ENCODE assay signal across 20 cellular contexts in the genomic region with DNA sequence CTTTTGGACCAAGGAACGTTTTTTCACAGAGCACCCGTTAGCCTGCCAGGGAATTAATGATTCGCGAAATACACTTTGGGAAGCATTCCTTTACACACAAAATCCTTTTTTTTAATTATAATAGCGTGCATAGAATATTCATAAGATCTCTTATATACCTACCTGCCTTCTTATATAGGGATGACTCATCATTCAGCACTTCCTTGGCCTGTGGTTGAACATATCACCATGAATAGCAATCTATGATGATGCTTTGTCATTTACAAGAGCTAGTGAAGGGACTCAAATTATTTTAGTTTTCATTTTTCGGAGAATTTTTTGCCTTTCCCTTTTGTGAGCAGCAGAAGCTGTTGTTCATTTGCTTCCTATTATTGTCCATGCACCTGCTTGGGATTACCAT.
DNase-seq lines count a peak whose midpoint lies in the region; ATAC-seq and TF ChIP-seq lines count a peak whose summit lies in the region.
"Had no signal": no experiment of that assay in that cellular context is flagged by ENCODE, and none has a peak within 500 bp of the region (broad histone marks: within the 10 kb centered on the region; RNA-seq: fewer than 3 reads in every experiment).

No MANE protein-coding gene starts in this region.

- no peak overlapping the region for H2BK15ac ChIP-seq in mesendoderm (replicated peaks; ENCODE audit: low read depth)

- H3K9me2 ChIP-seq in PC-9 (ENCODE audit: insufficient read depth): no peaks in the 10 kb centered on the region

- no peak overlapping the region for H2BK5ac ChIP-seq in mesendoderm (ENCODE audit: low read length)

- peak; percentile 61 for ATAC-seq in activated naive CD4-positive, alpha-beta T cell treated with anti-CD3 and anti-CD28 coated beads, Interleukin-2, amount 50 U/mL, for 72 hours
- ATAC-seq in esophagus mucosa: peak; percentile 51

- no peak overlapping the region for H4K5ac ChIP-seq in mesendoderm (ENCODE audit: low read length)

- no peaks in the 10 kb centered on the region for H3K4me1 Mint-ChIP-seq in activated naive CD4-positive, alpha-beta T cell treated with anti-CD3 and anti-CD28 coated beads for 36 hours (ENCODE audit: low read depth)
- H3K4me1 Mint-ChIP-seq: CD4-positive, alpha-beta memory T cell had no signal

- H3K9me3 Mint-ChIP-seq in activated naive CD4-positive, alpha-beta T cell treated with anti-CD3 and anti-CD28 coated beads, Interleukin-2, amount 50 U/mL, for 72 hours: peaks cover 6 to 14% of the 10 kb centered on the region in 2 donors
- H3K9me3 Mint-ChIP-seq in activated naive CD4-positive, alpha-beta T cell treated with anti-CD3 and anti-CD28 coated beads for 36 hours: peaks cover 5% of the 10 kb centered on the region

- H3K36me3 ChIP-seq in PC-9 (ENCODE audit: low read depth) (no peaks in the 10 kb centered on the region), mesendoderm (ENCODE audit: control insufficient read depth, insufficient read depth, low read length) (no peaks in the 10 kb centered on the region)
- H3K36me3 ChIP-seq: Peyer's patch had no signal

- no peak overlapping the region for H2AK5ac ChIP-seq in mesendoderm (ENCODE audit: low read length)

- H3K9ac ChIP-seq in mesendoderm (ENCODE audit: low read length): no peak overlapping the region

- no peak overlapping the region for H3K18ac ChIP-seq in mesendoderm (ENCODE audit: low read length)

- no peak overlapping the region for H3K4ac ChIP-seq in mesendoderm (ENCODE audit: low read depth, low read length)

- no peaks in the 10 kb centered on the region for H3K79me2 ChIP-seq in PC-9 (ENCODE audit: low read depth)
- H3K79me2 ChIP-seq in mesendoderm (ENCODE audit: control insufficient read depth, insufficient read depth, low read length): no peaks in the 10 kb centered on the region

- H3K4me3 ChIP-seq in PC-9 (no peak overlapping the region), mesendoderm (ENCODE audit: low read length) (no peak overlapping the region)
- H3K4me3 ChIP-seq: Peyer's patch had no signal

- no peak overlapping the region for H3K27ac Mint-ChIP-seq in activated naive CD4-positive, alpha-beta T cell treated with anti-CD3 and anti-CD28 coated beads, Interleukin-2, amount 50 U/mL, for 72 hours
- no peak overlapping the region for H3K27ac Mint-ChIP-seq in activated naive CD4-positive, alpha-beta T cell treated with anti-CD3 and anti-CD28 coated beads for 36 hours
- H3K27ac Mint-ChIP-seq: B cell; CD4-positive, alpha-beta memory T cell; HFFc6 had no signal

- H3K27me3 ChIP-seq in PC-9 (ENCODE audit: insufficient read depth, low read depth): no peaks in the 10 kb centered on the region
- no peaks in the 10 kb centered on the region for H3K27me3 ChIP-seq in mesendoderm (ENCODE audit: insufficient read depth, low read length, poor library complexity)
- H3K27me3 ChIP-seq: Peyer's patch had no signal

- WGBS in mesendoderm (ENCODE audit: extremely low coverage, insufficient coverage, low lambda C conversion rate): no CpG with 5 or more reads among the region's 6 CpGs

- H3K4me1 ChIP-seq in PC-9 (replicated peaks; ENCODE audit: insufficient read depth) (peaks cover 13% of the 10 kb centered on the region), mesendoderm (ENCODE audit: control insufficient read depth, low read depth, low read length) (no peaks in the 10 kb centered on the region)

- H3K27ac ChIP-seq in PC-9 (peak overlapping the region; percentile 25; the same call in 1 of the 2 replicates), mesendoderm (ENCODE audit: low read depth, low read length) (no peak overlapping the region)
- H3K27ac ChIP-seq: HL-60, Peyer's patch had no signal

- POLR2A ChIA-PET in PC-9 (lab: Charles Lee; ENCODE audit: unreplicated experiment): interaction anchor here (0.6 to 0.7 kb wide), 2 partner anchors 205 to 787 kb away, joined by 3 read pairs; no protein-coding TSS in a partner anchor

- H3F3A ChIP-seq in PC-9 (ENCODE audit: insufficient read depth, low read depth): peaks cover 11% of the 10 kb centered on the region; the same call in 1 of the 2 replicates

- BruUV-seq in PC-9 (replicated peaks; lab: Mats Ljungman, UMichigan): no TSS peak

- H3K36me3 Mint-ChIP-seq in activated naive CD4-positive, alpha-beta T cell treated with anti-CD3 and anti-CD28 coated beads, Interleukin-2, amount 50 U/mL, for 72 hours: no peaks in the 10 kb centered on the region
- no peaks in the 10 kb centered on the region for H3K36me3 Mint-ChIP-seq in activated naive CD4-positive, alpha-beta T cell treated with anti-CD3 and anti-CD28 coated beads for 36 hours (ENCODE audit: low read depth)
- H3K36me3 Mint-ChIP-seq: CD4-positive, alpha-beta memory T cell had no signal

- CTCF ChIA-PET in activated naive CD4-positive, alpha-beta T cell treated with anti-CD3 and anti-CD28 coated beads for 36 hours (lab: Charles Lee): interaction anchor here (1.0 to 1.7 kb wide), 2 partner anchors 29 to 215 kb away, joined by 4 read pairs; no protein-coding TSS in a partner anchor
- CTCF ChIA-PET in PC-9 (lab: Charles Lee): interaction anchor here (0.6 to 0.7 kb wide), 3 partner anchors 177 to 840 kb away, joined by 4 to 20 read pairs (median 5); no protein-coding TSS in a partner anchor

- H3K27me3 Mint-ChIP-seq in activated naive CD4-positive, alpha-beta T cell treated with anti-CD3 and anti-CD28 coated beads for 36 hours (ENCODE audit: low read depth): no peaks in the 10 kb centered on the region

- peak overlapping the region; percentile 8 for H3K4me2 ChIP-seq in PC-9
- H3K4me2 ChIP-seq in mesendoderm (ENCODE audit: low read length): no peak overlapping the region

- H4K8ac ChIP-seq in mesendoderm (ENCODE audit: low read depth, low read length): no peak overlapping the region

- H2BK120ac ChIP-seq in mesendoderm (ENCODE audit: low read depth, low read length): no peak overlapping the region

- no peak for DNase-seq in activated naive CD4-positive, alpha-beta T cell treated with anti-CD3 and anti-CD28 coated beads, Interleukin-2, amount 50 U/mL, for 72 hours (ENCODE audit: low spot score in 2 of 2)
- DNase-seq in activated naive CD4-positive, alpha-beta T cell treated with anti-CD3 and anti-CD28 coated beads for 36 hours: no peak
- DNase-seq in PC-9: peak in 1 of 2 experiments; percentile 80
- DNase-seq in NCI-H345 treated with DMSO at 0.1 percent for 48 hours (lab: John Stamatoyannopoulos, UW; ENCODE audit: unreplicated experiment): no peak
- no peak for DNase-seq in NCI-H2227 treated with DMSO at 0.1 percent for 48 hours (lab: John Stamatoyannopoulos, UW)
- no peak for DNase-seq in mesendoderm
- DNase-seq: CD4-positive, alpha-beta memory T cell; DMS79 treated with DMSO at 0.1 percent for 48 hours; GDM1; HFFc6; KBM-7; NCI-H1105 treated with DMSO at 0.1 percent for 48 hours; NCI-H187; NCI-H446 treated with DMSO at 0.1 percent for 48 hours; NCI-H748 treated with DMSO at 0.1 percent for 48 hours; Peyer's patch; SIG-M5 had no signal

- no peak overlapping the region for H3K4me3 Mint-ChIP-seq in activated naive CD4-positive, alpha-beta T cell treated with anti-CD3 and anti-CD28 coated beads for 36 hours
- H3K4me3 Mint-ChIP-seq: B cell; CD4-positive, alpha-beta memory T cell; HFFc6 had no signal

- TF ChIP-seq CTCF in PC-9 (conservative IDR thresholded peaks at IDR 0.05): no peak

- intact Hi-C loops in activated naive CD4-positive, alpha-beta T cell treated with anti-CD3 and anti-CD28 coated beads for 36 hours (cut with micrococcal nuclease): no loop called here
- intact Hi-C loops in PC-9 (cut with micrococcal nuclease; ENCODE audit: unreplicated experiment): no loop called here

- no peaks in the 10 kb centered on the region for H3K79me1 ChIP-seq in mesendoderm (ENCODE audit: low read length)

- no peaks in the 10 kb centered on the region for H3K9me3 ChIP-seq in PC-9 (ENCODE audit: insufficient read depth, low read depth)
- H3K9me3 ChIP-seq: Peyer's patch had no signal

- no peak overlapping the region for H3K23ac ChIP-seq in mesendoderm (ENCODE audit: low read length)

- no peak overlapping the region for H2AFZ ChIP-seq in PC-9

- no peaks in the 10 kb centered on the region for H4K20me1 ChIP-seq in PC-9 (ENCODE audit: insufficient read depth)

- no peak overlapping the region for H3K56ac ChIP-seq in mesendoderm (ENCODE audit: low read length)
